ENCODE assay signal across 20 cellular contexts in genomic region chr1:109565241-109565640, GRCh38. TPM values are rescaled to one million over a fixed set of nuclear protein-coding genes. Genes with fewer than 3 reads are reported as not detected.
A peak's percentile ranks its signal among the peaks of the same experiment; 100 is the strongest.
DNase-seq lines count a peak whose midpoint lies in the region; ATAC-seq and TF ChIP-seq lines count a peak whose summit lies in the region.
"Had no signal": no experiment of that assay in that cellular context is flagged by ENCODE, and none has a peak within 500 bp of the region (broad histone marks: within the 10 kb centered on the region; RNA-seq: fewer than 3 reads in every experiment).

No MANE protein-coding gene starts in this region.

- no peaks in the 10 kb centered on the region for H3K27me3 Mint-ChIP-seq in activated T-helper 17 cell treated with anti-CD3 and anti-CD28 coated beads, Interleukin-2, amount 50 U/mL, for 72 hours
- no peaks in the 10 kb centered on the region for H3K27me3 Mint-ChIP-seq in endothelial cell (ENCODE audit: unreplicated experiment)
- H3K27me3 Mint-ChIP-seq: IgD-negative memory B cell had no signal

- intact Hi-C loops in right cardiac atrium (cut with DNase I) = no loop called here

- ATAC-seq in right cardiac atrium = peak; percentile 53 to 60
- ATAC-seq in activated T-helper 17 cell treated with anti-CD3 and anti-CD28 coated beads, Interleukin-2, amount 50 U/mL, for 72 hours (replicated peaks) = no peak
- ATAC-seq in GM21717 (IDR thresholded peaks at IDR 0.05; ENCODE audit: unreplicated experiment) = no peak
- no peak for ATAC-seq in HG02798 (IDR thresholded peaks at IDR 0.05; ENCODE audit: poor library complexity, unreplicated experiment)

- no peaks in the 10 kb centered on the region for H3K9me3 Mint-ChIP-seq in activated T-helper 17 cell treated with anti-CD3 and anti-CD28 coated beads, Interleukin-2, amount 50 U/mL, for 72 hours
- no peaks in the 10 kb centered on the region for H3K9me3 Mint-ChIP-seq in endothelial cell (ENCODE audit: unreplicated experiment)
- H3K9me3 Mint-ChIP-seq: IgD-negative memory B cell had no signal

- no peaks in the 10 kb centered on the region for H3K27me3 ChIP-seq in right cardiac atrium (ENCODE audit: control insufficient read depth, insufficient read depth)
- no peaks in the 10 kb centered on the region for H3K27me3 ChIP-seq in right atrium auricular region
- H3K27me3 ChIP-seq: BLaER1, SJSA1 had no signal

- no peaks in the 10 kb centered on the region for H3K36me3 Mint-ChIP-seq in activated T-helper 17 cell treated with anti-CD3 and anti-CD28 coated beads, Interleukin-2, amount 50 U/mL, for 72 hours (ENCODE audit: low read depth)
- peaks cover 5% of the 10 kb centered on the region for H3K36me3 Mint-ChIP-seq in endothelial cell (ENCODE audit: low read depth, unreplicated experiment)

- H3K4me3 Mint-ChIP-seq in activated T-helper 17 cell treated with anti-CD3 and anti-CD28 coated beads, Interleukin-2, amount 50 U/mL, for 72 hours = no peak overlapping the region
- peak overlapping the region; percentile 52 for H3K4me3 Mint-ChIP-seq in endothelial cell (ENCODE audit: unreplicated experiment)

- no peak overlapping the region for H3K27ac ChIP-seq in right cardiac atrium (ENCODE audit: low read length)
- H3K27ac ChIP-seq in right atrium auricular region = no peak overlapping the region
- H3K27ac ChIP-seq: BLaER1, GM23248, SJSA1 had no signal

- TF ChIP-seq CTCF in right atrium auricular region (IDR thresholded peaks at IDR 0.05) = no peak
- no peak for TF ChIP-seq CTCF in endothelial cell (IDR thresholded peaks at IDR 0.05; ENCODE audit: unreplicated experiment)

- DNase-seq in right cardiac atrium = no peak
- DNase-seq in right atrium auricular region (ENCODE audit: low spot score) = no peak
- DNase-seq in endothelial cell (ENCODE audit: low spot score) = no peak
- no peak for DNase-seq in dedifferentiated amniotic fluid mesenchymal stem cell (ENCODE audit: extremely low spot score)
- no peak for DNase-seq in activated CD4-positive, alpha-beta T cell treated with anti-CD3 and anti-CD28 coated beads for 1 hour
- DNase-seq: DMS79 treated with DMSO at 0.1 percent for 48 hours, GM23248, MV-4-11, NCI-H1436, NCI-H2081, NCI-H510A, NCI-H774 had no signal

- H3K4me1 Mint-ChIP-seq in activated T-helper 17 cell treated with anti-CD3 and anti-CD28 coated beads, Interleukin-2, amount 50 U/mL, for 72 hours = peaks cover 47% of the 10 kb centered on the region
- peaks cover 47% of the 10 kb centered on the region for H3K4me1 Mint-ChIP-seq in endothelial cell (ENCODE audit: unreplicated experiment)

- H3K4me1 ChIP-seq in right cardiac atrium (ENCODE audit: control insufficient read depth, insufficient read depth, low read length) = peaks cover 9% of the 10 kb centered on the region
- H3K4me1 ChIP-seq in right atrium auricular region = peaks cover 0 to 70% of the 10 kb centered on the region in 2 donors

- WGBS in right cardiac atrium = 65% methylated on average over 3 of the region's 3 CpGs

- H3K9me3 ChIP-seq in right cardiac atrium (ENCODE audit: control insufficient read depth, low read length) (no peaks in the 10 kb centered on the region), right atrium auricular region (no peaks in the 10 kb centered on the region)
- H3K9me3 ChIP-seq: BLaER1, SJSA1 had no signal

- H3K4me3 ChIP-seq in right cardiac atrium (ENCODE audit: low read length) (no peak overlapping the region), right atrium auricular region (no peak overlapping the region)
- H3K4me3 ChIP-seq: BLaER1, GM23248, SJSA1 had no signal

- no peaks in the 10 kb centered on the region for H3K36me3 ChIP-seq in right atrium auricular region
- H3K36me3 ChIP-seq: BLaER1 had no signal

- peak overlapping the region; percentile 53 for H3K27ac Mint-ChIP-seq in activated T-helper 17 cell treated with anti-CD3 and anti-CD28 coated beads, Interleukin-2, amount 50 U/mL, for 72 hours
- H3K27ac Mint-ChIP-seq in endothelial cell (ENCODE audit: unreplicated experiment) = peak overlapping the region; percentile 97

RNA-seq across cellular contexts. Expression of gene GNAI3, which starts 16.8 kb away (rescaled TPM):
- total RNA-seq in right cardiac atrium (1 to 10 TPM; 2.6 to 4.7 (median 3.0) TPM), right atrium auricular region (1 to 10 TPM; 2.6 to 2.8 TPM), endothelial cell (ENCODE audit: unreplicated experiment) (17.7 TPM)
- polyA plus RNA-seq in right cardiac atrium = 1.6 TPM
- 10 to 100 TPM in 1 of 2 donors, 1 to 10 TPM in 1; 10.0 to 11.6 TPM for total RNA-seq in activated T-helper 17 cell treated with anti-CD3 and anti-CD28 coated beads, Interleukin-2, amount 50 U/mL, for 72 hours

RNA-seq across cellular contexts. Expression of gene GPR61, which starts 25.6 kb away (rescaled TPM):
- 1 to 10 TPM in 1 of 4 donors, under 1 TPM in 3; 0.22 to 1.4 (median 0.69) TPM for total RNA-seq in right cardiac atrium
- polyA plus RNA-seq in right cardiac atrium = 0.14 TPM
- total RNA-seq in right atrium auricular region = under 1 TPM; 0.11 to 0.16 TPM
- total RNA-seq in activated T-helper 17 cell treated with anti-CD3 and anti-CD28 coated beads, Interleukin-2, amount 50 U/mL, for 72 hours = under 1 TPM in 1 of 2 donors, not detected in 1; 0.45 TPM
- not detected for total RNA-seq in endothelial cell (ENCODE audit: unreplicated experiment)
- total RNA-seq: A172, G401, GM23248 had no signal
- polyA plus RNA-seq: GM23248, IgD-negative memory B cell had no signal

RNA-seq across cellular contexts. Expression of gene GNAT2, which starts 54.2 kb away (rescaled TPM):
- total RNA-seq in right cardiac atrium (not detected), right atrium auricular region (under 1 TPM in 1 of 2 donors, not detected in 1; 0.59 TPM), endothelial cell (ENCODE audit: unreplicated experiment) (0.26 TPM)
- not detected for polyA plus RNA-seq in right cardiac atrium
- total RNA-seq in activated T-helper 17 cell treated with anti-CD3 and anti-CD28 coated beads, Interleukin-2, amount 50 U/mL, for 72 hours = under 1 TPM; 0.32 to 0.54 TPM
- total RNA-seq: A172, G401, GM23248 had no signal
- polyA plus RNA-seq: GM23248, IgD-negative memory B cell had no signal

RNA-seq across cellular contexts. Expression of gene AMPD2, which starts 54.4 kb away (rescaled TPM):
- total RNA-seq in right cardiac atrium (10 to 100 TPM; 18.8 to 26.1 (median 23.4) TPM), right atrium auricular region (10 to 100 TPM; 16.1 to 17.9 TPM), endothelial cell (ENCODE audit: unreplicated experiment) (92.7 TPM)
- polyA plus RNA-seq in right cardiac atrium = 8.4 TPM
- 100 to 1,000 TPM in 1 of 2 donors, 10 to 100 TPM in 1; 97.1 to 135 TPM for total RNA-seq in activated T-helper 17 cell treated with anti-CD3 and anti-CD28 coated beads, Interleukin-2, amount 50 U/mL, for 72 hours

RNA-seq across cellular contexts. Expression of gene AMIGO1, which starts 55.7 kb away (rescaled TPM):
- total RNA-seq in right cardiac atrium (10 to 100 TPM in 3 of 4 donors, 1 to 10 TPM in 1; 9.7 to 14.2 (median 12.9) TPM), right atrium auricular region (10 to 100 TPM; 11.0 to 15.1 TPM), endothelial cell (ENCODE audit: unreplicated experiment) (1.2 TPM)
- 5.3 TPM for polyA plus RNA-seq in right cardiac atrium
- total RNA-seq in activated T-helper 17 cell treated with anti-CD3 and anti-CD28 coated beads, Interleukin-2, amount 50 U/mL, for 72 hours = 1 to 10 TPM; 1.1 to 1.2 TPM
- total RNA-seq: A172 had no signal

Comparison
In these comparisons a context has a peak if more than half of its experiments do, and no peak if none do; other contexts are left out.
1. ATAC-seq: peak in right cardiac atrium (2 of 2); none in activated T-helper 17 cell treated with anti-CD3 and anti-CD28 coated beads, Interleukin-2, amount 50 U/mL, for 72 hours (single experiment), GM21717 (single experiment) and HG02798 (single experiment).